Comparison of ENCODE assay signal across 12 cellular contexts in genomic region chr14:68927956-68928675, GRCh38. TPM values are rescaled to one million over a fixed set of nuclear protein-coding genes. Genes with fewer than 3 reads are reported as not detected.
DNase-seq lines count a peak whose midpoint lies in the region; ATAC-seq and TF ChIP-seq lines count a peak whose summit lies in the region.
"Had no signal": no experiment of that assay in that cellular context is flagged by ENCODE, and none has a peak within 500 bp of the region (broad histone marks: within the 10 kb centered on the region; RNA-seq: fewer than 3 reads in every experiment).

No MANE protein-coding gene starts in this region.

- peak overlapping the region; percentile 86 for H3K27ac Mint-ChIP-seq in activated naive CD4-positive, alpha-beta T cell treated with anti-CD3 and anti-CD28 coated beads, Interleukin-2, amount 10 ng/mL, durations not matched to agents 7 days and 5 days
- peak overlapping the region; percentile 84 for H3K27ac Mint-ChIP-seq in activated naive CD8-positive, alpha-beta T cell treated with anti-CD3 and anti-CD28 coated beads, Interleukin-2, amount 50 U/mL, for 24 hours
- peak overlapping the region; percentile 49 for H3K27ac Mint-ChIP-seq in mesothelial cell of epicardium

- peak; percentile 52 for DNase-seq in activated naive CD4-positive, alpha-beta T cell treated with anti-CD3 and anti-CD28 coated beads, Interleukin-2, amount 10 ng/mL, durations not matched to agents 7 days and 5 days
- DNase-seq in activated naive CD4-positive, alpha-beta T cell treated with anti-CD3 and anti-CD28 coated beads, Interleukin-2, amount 50 U/mL, for 16 hours: no peak
- no peak for DNase-seq in activated naive CD8-positive, alpha-beta T cell treated with anti-CD3 and anti-CD28 coated beads, Interleukin-2, amount 50 U/mL, for 24 hours
- DNase-seq in mesothelial cell of epicardium (ENCODE audit: low spot score in 2 of 2, unreplicated experiment in 2 of 2) (no peak), transverse colon (no peak), COLO829 (ENCODE audit: low spot score) (no peak), ovary (no peak), AG20443 (ENCODE audit: low spot score) (no peak)
- DNase-seq: body of pancreas, H7, MM.1S had no signal

- H3K4me1 Mint-ChIP-seq in activated naive CD4-positive, alpha-beta T cell treated with anti-CD3 and anti-CD28 coated beads, Interleukin-2, amount 10 ng/mL, durations not matched to agents 7 days and 5 days: peaks cover 50% of the 10 kb centered on the region
- H3K4me1 Mint-ChIP-seq in activated naive CD8-positive, alpha-beta T cell treated with anti-CD3 and anti-CD28 coated beads, Interleukin-2, amount 50 U/mL, for 24 hours: peaks cover 66% of the 10 kb centered on the region
- H3K4me1 Mint-ChIP-seq in mesothelial cell of epicardium: peaks cover 14% of the 10 kb centered on the region

- in situ Hi-C loops in transverse colon (cut with MboI; ENCODE audit: low pct_ligation_motif_present in 1 of 4, low pct_unique_long_range_greater_than_20kb in 1 of 4, low sequenced_read_pairs in 3 of 4): no loop called here

- H3K27me3 ChIP-seq in transverse colon (no peaks in the 10 kb centered on the region), ovary (no peaks in the 10 kb centered on the region)
- H3K27me3 ChIP-seq: body of pancreas had no signal

- no peaks in the 10 kb centered on the region for H3K27me3 Mint-ChIP-seq in activated naive CD4-positive, alpha-beta T cell treated with anti-CD3 and anti-CD28 coated beads, Interleukin-2, amount 10 ng/mL, durations not matched to agents 7 days and 5 days
- H3K27me3 Mint-ChIP-seq in activated naive CD8-positive, alpha-beta T cell treated with anti-CD3 and anti-CD28 coated beads, Interleukin-2, amount 50 U/mL, for 24 hours: no peaks in the 10 kb centered on the region
- no peaks in the 10 kb centered on the region for H3K27me3 Mint-ChIP-seq in mesothelial cell of epicardium (ENCODE audit: low read depth)

- TF ChIP-seq POLR2A in transverse colon (IDR thresholded peaks at IDR 0.05): no peak
- TF ChIP-seq POLR2A in ovary (IDR thresholded peaks at IDR 0.05): no peak

- peak overlapping the region; percentile 69 to 99 (median 96) for H3K27ac ChIP-seq in transverse colon
- peak overlapping the region in 1 of 2 donors; percentile 0 for H3K27ac ChIP-seq in ovary
- H3K27ac ChIP-seq: body of pancreas had no signal

- TF ChIP-seq EP300 in transverse colon (IDR thresholded peaks at IDR 0.05; ENCODE audit: low read depth) (no peak), ovary (IDR thresholded peaks at IDR 0.05) (no peak)

- peaks cover 26% of the 10 kb centered on the region for H3K9me3 Mint-ChIP-seq in activated naive CD4-positive, alpha-beta T cell treated with anti-CD3 and anti-CD28 coated beads, Interleukin-2, amount 10 ng/mL, durations not matched to agents 7 days and 5 days
- H3K9me3 Mint-ChIP-seq in activated naive CD8-positive, alpha-beta T cell treated with anti-CD3 and anti-CD28 coated beads, Interleukin-2, amount 50 U/mL, for 24 hours: peaks cover 15% of the 10 kb centered on the region
- peaks cover 4% of the 10 kb centered on the region for H3K9me3 Mint-ChIP-seq in mesothelial cell of epicardium

- CTCF ChIA-PET in activated naive CD4-positive, alpha-beta T cell treated with anti-CD3 and anti-CD28 coated beads, Interleukin-2, amount 10 ng/mL, durations not matched to agents 7 days and 5 days (lab: Charles Lee): interaction anchor here (1.4 to 7.9 kb wide), 2 partner anchors 14 to 15 kb away, joined by 3 to 65 read pairs; no protein-coding TSS in a partner anchor

- H3K4me1 ChIP-seq in transverse colon: peaks cover 19 to 56% (median 31%) of the 10 kb centered on the region in 4 donors
- H3K4me1 ChIP-seq in ovary (ENCODE audit: insufficient read depth): peaks cover 7% of the 10 kb centered on the region

- peak; percentile 22 for ATAC-seq in activated naive CD8-positive, alpha-beta T cell treated with anti-CD3 and anti-CD28 coated beads, Interleukin-2, amount 50 U/mL, for 24 hours
- ATAC-seq: body of pancreas, esophagus mucosa had no signal

- TF ChIP-seq CTCF in mesothelial cell of epicardium (IDR thresholded peaks at IDR 0.05; ENCODE audit: unreplicated experiment) (no peak), transverse colon (IDR thresholded peaks at IDR 0.05) (no peak), ovary (IDR thresholded peaks at IDR 0.05) (no peak)

- intact Hi-C loops in transverse colon (cut with DNase I; ENCODE audit: low total_unique reads) (loop anchor here (10.0 kb wide), 1 partner anchor 1987 kb away; no protein-coding TSS in a partner anchor), ovary (cut with DNase I) (loop anchor here in 1 of 4 donors (10.0 kb wide), 1 partner anchor 47 kb away; the partner anchor contains the start of gene ACTN1)

- no peak overlapping the region for H3K4me3 ChIP-seq in transverse colon
- H3K4me3 ChIP-seq in ovary: no peak overlapping the region
- H3K4me3 ChIP-seq: body of pancreas had no signal

- H3K36me3 ChIP-seq in transverse colon (no peaks in the 10 kb centered on the region), ovary (no peaks in the 10 kb centered on the region)

- 17 to 19% methylated on average over 6 to 9 of the region's 9 CpGs for WGBS in transverse colon (ENCODE audit: low coverage in 1 of 2), 2 donors
- WGBS in ovary, 3 donors: 24 to 33% (median 26%) methylated on average over 9 of the region's 9 CpGs

- peak overlapping the region; percentile 7 for H3K4me3 Mint-ChIP-seq in activated naive CD4-positive, alpha-beta T cell treated with anti-CD3 and anti-CD28 coated beads, Interleukin-2, amount 10 ng/mL, durations not matched to agents 7 days and 5 days
- peak overlapping the region; percentile 54 for H3K4me3 Mint-ChIP-seq in activated naive CD8-positive, alpha-beta T cell treated with anti-CD3 and anti-CD28 coated beads, Interleukin-2, amount 50 U/mL, for 24 hours
- no peak overlapping the region for H3K4me3 Mint-ChIP-seq in mesothelial cell of epicardium

- H3K36me3 Mint-ChIP-seq in activated naive CD4-positive, alpha-beta T cell treated with anti-CD3 and anti-CD28 coated beads, Interleukin-2, amount 10 ng/mL, durations not matched to agents 7 days and 5 days: peaks cover 28% of the 10 kb centered on the region
- peaks cover 42% of the 10 kb centered on the region for H3K36me3 Mint-ChIP-seq in activated naive CD8-positive, alpha-beta T cell treated with anti-CD3 and anti-CD28 coated beads, Interleukin-2, amount 50 U/mL, for 24 hours (ENCODE audit: low read depth)
- H3K36me3 Mint-ChIP-seq in mesothelial cell of epicardium: peaks cover 15% of the 10 kb centered on the region

- no peaks in the 10 kb centered on the region for H3K9me3 ChIP-seq in transverse colon
- no peaks in the 10 kb centered on the region for H3K9me3 ChIP-seq in ovary
- H3K9me3 ChIP-seq: body of pancreas had no signal

RNA-seq across cellular contexts. Expression of gene ACTN1, which starts 51.0 kb away (rescaled TPM):
- 155 to 166 TPM (median 163 TPM) in 3 replicates for total RNA-seq in mesothelial cell of epicardium
- total RNA-seq in transverse colon: 100 to 1,000 TPM; 127 to 403 (median 197) TPM
- 100 to 1,000 TPM in 5 of 7 donors, 10 to 100 TPM in 2; 39.0 to 203 (median 138) TPM for total RNA-seq in ovary
- 100 to 1,000 TPM in 1 of 2 donors, 10 to 100 TPM in 1; 60.3 to 178 TPM for polyA plus RNA-seq in ovary
